Comparison of ENCODE assay signal across 8 cellular contexts in genomic region chr15:92902723-92903587, GRCh38. TPM values are rescaled to one million over a fixed set of nuclear protein-coding genes. Genes with fewer than 3 reads are reported as not detected.
DNase-seq lines count a peak whose midpoint lies in the region; ATAC-seq, FAIRE-seq and TF ChIP-seq lines count a peak whose summit lies in the region.

No MANE protein-coding gene starts in this region.

- no peak for ATAC-seq in K562
- ATAC-seq in omental fat pad (ENCODE audit: low FRiP score) = no peak

- no peak overlapping the region for H3K4ac ChIP-seq in mesenchymal stem cell (ENCODE audit: low read depth in 1 of 2, low read length in 2 of 2)

- DNase-seq in Calu3 = no peak
- DNase-seq in MG63 = no peak
- no peak for DNase-seq in K562 (ENCODE audit: extremely low read depth in 1 of 4, low spot score in 3 of 4)
- DNase-seq in mesenchymal stem cell = no peak
- no peak for DNase-seq in omental fat pad (ENCODE audit: low spot score)
- no peak for DNase-seq in DMS79 (lab: John Stamatoyannopoulos, UW)
- no peak for DNase-seq in NCI-H345 treated with DMSO at 0.1 percent for 48 hours (lab: John Stamatoyannopoulos, UW; ENCODE audit: unreplicated experiment)
- DNase-seq in hippocampal formation (lab: John Stamatoyannopoulos, UW) = no peak

- H3K9me1 ChIP-seq in K562 (ENCODE audit: control insufficient read depth, insufficient read depth, low read length) = no peaks in the 10 kb centered on the region

- TF ChIP-seq EP300 in K562 (IDR thresholded peaks at IDR 0.05; ENCODE audit: low read length) = no peak

- H3K36me3 ChIP-seq in MG63 = peaks cover 58% of the 10 kb centered on the region
- H3K36me3 ChIP-seq in K562 (ENCODE audit: control insufficient read depth, insufficient read depth, low read length) = peaks cover 52% of the 10 kb centered on the region; the same call in 2 of the 3 replicates
- peaks cover 0 to 44% of the 10 kb centered on the region in 2 experiments for H3K36me3 ChIP-seq in mesenchymal stem cell (ENCODE audit: control insufficient read depth in 1 of 2, insufficient read depth in 2 of 2, low read depth in 1 of 2, low read length in 2 of 2)

- H3K4me3 Mint-ChIP-seq in Calu3 (ENCODE audit: low read depth, unreplicated experiment) = peak overlapping the region; percentile 80

- peak overlapping the region; percentile 100 for H3K27ac Mint-ChIP-seq in Calu3 (ENCODE audit: unreplicated experiment)

- H3K4me1 ChIP-seq in K562 (replicated peaks in 1 of 2; ENCODE audit: control insufficient read depth in 2 of 2, insufficient read depth in 2 of 2, low read length in 2 of 2) (peaks cover 0 to 13% of the 10 kb centered on the region in 2 experiments; a peak in 2 of 5 replicates), mesenchymal stem cell (ENCODE audit: control insufficient read depth, insufficient read depth, low read depth, low read length) (peaks cover 1% of the 10 kb centered on the region)

- no peaks in the 10 kb centered on the region; the same call in 1 of the 2 replicates for H4K20me1 ChIP-seq in K562 (replicated peaks; ENCODE audit: control insufficient read depth, insufficient read depth, low read length)

- no peak overlapping the region for H3K23ac ChIP-seq in mesenchymal stem cell (ENCODE audit: low read length in 2 of 2)

- no peak overlapping the region for H2BK5ac ChIP-seq in mesenchymal stem cell (ENCODE audit: low read depth, low read length, poor library complexity, severe bottlenecking)

- no peak overlapping the region for H2AK5ac ChIP-seq in mesenchymal stem cell (ENCODE audit: low read length, severe bottlenecking)

- H3K4me1 Mint-ChIP-seq in Calu3 (ENCODE audit: low read depth, unreplicated experiment) = peaks cover 43% of the 10 kb centered on the region

- no peak overlapping the region for H4K8ac ChIP-seq in mesenchymal stem cell (ENCODE audit: low read length)

- TF ChIP-seq CTCF in Calu3 (IDR thresholded peaks at IDR 0.05; ENCODE audit: unreplicated experiment) (no peak), K562 (IDR thresholded peaks at IDR 0.05 in 2 of 3, conservative IDR thresholded peaks at IDR 0.05 in 1 of 3; ENCODE audit: insufficient read depth in 2 of 3, low read depth in 1 of 3, low read length in 3 of 3) (no peak), omental fat pad (IDR thresholded peaks at IDR 0.05) (no peak)

- in situ Hi-C loops in K562 (cut with MboI) = no loop called here

- H3K27ac ChIP-seq in K562 (ENCODE audit: extremely low read depth, low read depth, low read length) = peak overlapping the region; percentile 99
- peak overlapping the region; percentile 77 for H3K27ac ChIP-seq in mesenchymal stem cell (ENCODE audit: low read length, poor library complexity, severe bottlenecking)

- H3K4me3 ChIP-seq in MG63 = peak overlapping the region; percentile 68
- H3K4me3 ChIP-seq in K562 = peak overlapping the region; percentile 76
- peak overlapping the region in 1 of 2 experiments; percentile 92 for H3K4me3 ChIP-seq in mesenchymal stem cell (ENCODE audit: insufficient read depth in 1 of 2, low read depth in 1 of 2, low read length in 2 of 2)

- no peak overlapping the region for H2BK15ac ChIP-seq in mesenchymal stem cell (ENCODE audit: low read depth, poor library complexity, severe bottlenecking)

- H3K36me3 Mint-ChIP-seq in Calu3 (ENCODE audit: insufficient read depth, unreplicated experiment) = peaks cover 96% of the 10 kb centered on the region

- H3K9ac ChIP-seq in K562 (ENCODE audit: insufficient read depth in 1 of 2, low read depth in 2 of 2, low read length in 2 of 2) = peak overlapping the region in 1 of 2 experiments; percentile 98; a peak in 3 of 4 replicates
- H3K9ac ChIP-seq in mesenchymal stem cell (ENCODE audit: low read length) = peak overlapping the region; percentile 100

- peaks cover 4% of the 10 kb centered on the region for H3K9me3 Mint-ChIP-seq in Calu3 (ENCODE audit: low read depth, unreplicated experiment)

- intact Hi-C loops in Calu3 (cut with micrococcal nuclease; ENCODE audit: unreplicated experiment) (no loop called here), K562 (cut with micrococcal nuclease) (no loop called here)

- 2% methylated on average over 4 of the region's 4 CpGs for WGBS in K562 (ENCODE audit: insufficient coverage, low coverage, missing lambda C conversion rate)
- WGBS in mesenchymal stem cell = 0% methylated on average over 1 of the region's 4 CpGs

- CTCF ChIA-PET in Calu3 (lab: Charles Lee) = interaction anchor here (0.9 to 1.5 kb wide), 4 partner anchors 18 to 106 kb away, joined by 4 to 5 read pairs (median 4); no protein-coding TSS in a partner anchor
- CTCF ChIA-PET in K562 (lab: Yijun Ruan, JAX; ENCODE audit: low intra/inter-chr PET ratio) = no interaction called here

- H3K9me3 ChIP-seq in MG63 (no peaks in the 10 kb centered on the region), K562 (replicated peaks; ENCODE audit: control insufficient read depth, insufficient read depth, low read depth, low read length) (no peaks in the 10 kb centered on the region), mesenchymal stem cell (ENCODE audit: control insufficient read depth, low read length) (no peaks in the 10 kb centered on the region)

- no peak overlapping the region for H3K18ac ChIP-seq in mesenchymal stem cell (ENCODE audit: low read depth in 1 of 2, low read length in 2 of 2)

- peaks cover 99% of the 10 kb centered on the region for H3K79me2 ChIP-seq in K562 (ENCODE audit: control insufficient read depth, insufficient read depth, low read length)

- H3K27me3 Mint-ChIP-seq in Calu3 (ENCODE audit: unreplicated experiment) = no peaks in the 10 kb centered on the region

- no peak overlapping the region for H2BK120ac ChIP-seq in mesenchymal stem cell (ENCODE audit: low read depth, low read length)

- no peak for TF ChIP-seq RAD21 in K562 (CRISPR knock-in tag; conservative IDR thresholded peaks at IDR 0.05 in 1 of 2, IDR thresholded peaks at IDR 0.05 in 1 of 2)

- no peak overlapping the region for H4K91ac ChIP-seq in mesenchymal stem cell (ENCODE audit: low read length)

- TF ChIP-seq POLR2A in K562 (conservative IDR thresholded peaks at IDR 0.05) = no peak

- no peaks in the 10 kb centered on the region for H3K79me1 ChIP-seq in mesenchymal stem cell (replicated peaks; ENCODE audit: low read length, poor library complexity, severe bottlenecking)

- no peak overlapping the region for H3K14ac ChIP-seq in mesenchymal stem cell (ENCODE audit: low read length in 2 of 2)

- POLR2A ChIA-PET in K562 (lab: Yijun Ruan, JAX) = interaction anchor here (0.9 to 8.9 kb wide), 9 partner anchors 10 to 99 kb away, joined by 3 to 109 read pairs (median 4); no protein-coding TSS in a partner anchor

- H3K4me2 ChIP-seq in K562 (ENCODE audit: insufficient read depth, low read length) (peak overlapping the region; percentile 86), mesenchymal stem cell (ENCODE audit: low read length, poor library complexity, severe bottlenecking) (peak overlapping the region; percentile 63)

- BruUV-seq in Calu3 (replicated peaks; lab: Mats Ljungman, UMichigan) (no TSS peak), K562 (replicated peaks; lab: Mats Ljungman, UMichigan) (no TSS peak)

- FAIRE-seq in K562 (lab: Jason Lieb, UNC) = no peak

- no peak overlapping the region for H2AFZ ChIP-seq in K562 (ENCODE audit: low read depth, low read length)
- H2AFZ ChIP-seq in mesenchymal stem cell (ENCODE audit: low read depth, low read length) = no peak overlapping the region

- no peak overlapping the region for H2BK12ac ChIP-seq in mesenchymal stem cell (ENCODE audit: low read length in 2 of 2)

- H3K27me3 ChIP-seq in MG63 (no peaks in the 10 kb centered on the region), K562 (ENCODE audit: control insufficient read depth in 2 of 2, insufficient read depth in 2 of 2, low read length in 2 of 2) (no peaks in the 10 kb centered on the region), mesenchymal stem cell (ENCODE audit: control insufficient read depth in 1 of 2, insufficient read depth in 1 of 2, low read length in 2 of 2) (no peaks in the 10 kb centered on the region)

TF ChIP-seq in K562, 482 proteins besides CTCF, POLR2A, EP300 and RAD21 (continues in another document):
- TF ChIP-seq ATF7 (IDR thresholded peaks at IDR 0.05) = peak; percentile 70; the same call in 1 of the 2 replicates
- no peak for TF ChIP-seq GTF2B (IDR thresholded peaks at IDR 0.05; ENCODE audit: extremely low read depth, insufficient read length)
- no peak for TF ChIP-seq CEBPG (CRISPR knock-in tag; IDR thresholded peaks at IDR 0.05)
- peak in 1 of 2 experiments; percentile 47; a peak in 1 of 4 replicates for TF ChIP-seq CEBPG (tag; conservative IDR thresholded peaks at IDR 0.05 in 1 of 2, IDR thresholded peaks at IDR 0.05 in 1 of 2)
- TF ChIP-seq KDM1A (IDR thresholded peaks at IDR 0.05) = peak in 1 of 2 experiments; percentile 34; a peak in 1 of 4 replicates
- peak; percentile 48 for TF ChIP-seq CHD1 (IDR thresholded peaks at IDR 0.05; ENCODE audit: low read length)

RNA-seq across cellular contexts. Expression of gene CHD2, which starts 2.8 kb away (rescaled TPM):
- total RNA-seq in Calu3 (2022) = 127 and 140 TPM in 2 replicates
- total RNA-seq in MG63 (2014; rRNA removed; shearing (Covaris generic); ENCODE audit: low replicate concordance) = 18.0 and 23.1 TPM in 2 replicates
- total RNA-seq in K562 (2011; cell fraction: chromatin; rRNA removed; ENCODE audit: low replicate concordance) = 221 and 585 TPM in 2 replicates
- 101 and 147 TPM in 2 replicates for total RNA-seq in K562 (2011; cell fraction: nucleolus; rRNA removed)
- total RNA-seq in K562 (2011; cell fraction: nucleoplasm; rRNA removed) = 282 and 390 TPM in 2 replicates
- 38.9 and 47.3 TPM in 2 replicates for total RNA-seq in K562 (2014; rRNA removed)
- total RNA-seq in K562 (2014; rRNA removed; fragmentation: Illumina TruSeq; extraction: Trizol) = 59.0 and 66.0 TPM in 2 replicates
- 45.5 and 49.7 TPM in 2 replicates for total RNA-seq in K562 (2015; rRNA removed; fragmentation: Illumina TruSeq; extraction: Trizol)
- 57.8 and 61.9 TPM in 2 replicates for total RNA-seq in K562 (2021)
- polyA plus RNA-seq in K562 (2011; rRNA removed) = 56.2 and 63.4 TPM in 2 replicates
- polyA plus RNA-seq in K562 (2011; cell fraction: cytosol; rRNA removed) = 32.8 and 58.4 TPM in 2 replicates
- 192 and 194 TPM in 2 replicates for polyA plus RNA-seq in K562 (2011; cell fraction: nucleus; rRNA removed)
- 33.7 and 57.7 TPM in 2 replicates for polyA plus RNA-seq in K562 (2012)
- 57.6 and 70.8 TPM in 2 replicates for polyA plus RNA-seq in K562 (2014; fragmentation: Illumina TruSeq; extraction: Trizol)
- polyA plus RNA-seq in K562 (2014; fragmentation: Nextera tagmentation; extraction: Ambion mirVana) = 10 to 100 TPM; 50.0 to 53.6 TPM
- polyA plus RNA-seq in K562 (2014; rRNA removed) = 55.3 and 61.3 TPM in 2 replicates
- polyA minus RNA-seq in K562 (2011; rRNA and poly(A)+ RNA removed) = 167 and 232 TPM in 2 replicates
- polyA minus RNA-seq in K562 (2011; cell fraction: cytosol; rRNA and poly(A)+ RNA removed) = 39.1 and 51.9 TPM in 2 replicates
- polyA minus RNA-seq in K562 (2011; cell fraction: nucleus; rRNA and poly(A)+ RNA removed) = 209 and 435 TPM in 2 replicates
- polyA plus RNA-seq in mesenchymal stem cell (2013, experiment 1 of 2) = 52.6 TPM
- polyA plus RNA-seq in mesenchymal stem cell (2013, experiment 2 of 2) = 52.4 TPM
- total RNA-seq in omental fat pad = 100 to 1,000 TPM in 3 of 4 donors, 10 to 100 TPM in 1; 77.7 to 140 (median 134) TPM
